ENCODE assay signal across 1 cellular context in the genomic region with DNA sequence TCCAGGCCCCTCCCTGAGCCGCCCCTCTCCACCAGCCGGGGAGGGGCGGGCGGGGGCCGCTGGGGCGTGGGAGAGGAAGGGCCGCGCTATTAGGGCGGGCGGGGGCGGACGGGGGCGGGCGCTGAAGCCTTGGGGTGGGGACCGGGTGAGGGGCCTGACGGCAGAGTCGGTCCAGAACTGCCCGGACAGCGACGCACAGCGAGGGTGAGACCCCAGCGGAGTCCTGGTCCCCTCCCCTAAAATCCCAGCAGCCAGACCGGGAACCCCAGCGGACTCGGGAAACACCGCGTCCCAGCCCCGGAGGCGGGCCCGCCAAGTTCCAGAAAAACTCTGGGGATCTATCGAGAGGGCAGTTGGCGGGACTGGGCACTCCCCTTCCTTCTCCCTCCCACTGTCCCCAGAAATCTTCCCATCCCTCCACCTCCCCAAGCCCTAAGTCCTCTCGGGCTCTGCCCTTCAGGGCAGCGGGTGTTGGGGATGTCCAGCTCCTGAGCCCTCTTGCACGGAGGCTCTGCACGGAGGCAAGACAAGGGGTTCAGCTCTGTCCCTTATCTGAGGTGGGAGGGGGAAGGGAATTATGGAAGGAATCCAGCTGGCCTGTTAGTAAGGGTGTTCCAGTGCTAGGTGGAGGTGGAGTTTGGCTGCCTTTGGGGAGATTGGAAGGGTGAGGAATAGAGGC.
A peak's percentile ranks its signal among the peaks of the same experiment; 100 is the strongest.
TF ChIP-seq lines count a peak whose summit lies in the region.

A gene with protein sequence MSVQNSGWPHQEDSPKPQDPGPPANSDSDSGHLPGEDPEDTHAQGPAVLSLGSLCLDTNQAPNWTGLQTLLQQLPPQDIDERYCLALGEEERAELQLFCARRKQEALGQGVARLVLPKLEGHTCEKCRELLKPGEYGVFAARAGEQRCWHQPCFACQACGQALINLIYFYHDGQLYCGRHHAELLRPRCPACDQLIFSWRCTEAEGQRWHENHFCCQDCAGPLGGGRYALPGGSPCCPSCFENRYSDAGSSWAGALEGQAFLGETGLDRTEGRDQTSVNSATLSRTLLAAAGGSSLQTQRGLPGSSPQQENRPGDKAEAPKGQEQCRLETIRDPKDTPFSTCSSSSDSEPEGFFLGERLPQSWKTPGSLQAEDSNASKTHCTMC (plus strand): TSS at position 160 of the 679 bp plus-strand sequence. CDS start 2,692 bp downstream, outside the sequence.

TF ChIP-seq in HepG2, 621 proteins besides CTCF, POLR2A, EP300 and RAD21 (continued from another document and continues in another):
- peak; percentile 67 for TF ChIP-seq ZNF746 (CRISPR knock-in tag; IDR thresholded peaks at IDR 0.05)
- TF ChIP-seq GZF1 (CRISPR knock-in tag; IDR thresholded peaks at IDR 0.05), result no peak
- TF ChIP-seq, protein P1, sequence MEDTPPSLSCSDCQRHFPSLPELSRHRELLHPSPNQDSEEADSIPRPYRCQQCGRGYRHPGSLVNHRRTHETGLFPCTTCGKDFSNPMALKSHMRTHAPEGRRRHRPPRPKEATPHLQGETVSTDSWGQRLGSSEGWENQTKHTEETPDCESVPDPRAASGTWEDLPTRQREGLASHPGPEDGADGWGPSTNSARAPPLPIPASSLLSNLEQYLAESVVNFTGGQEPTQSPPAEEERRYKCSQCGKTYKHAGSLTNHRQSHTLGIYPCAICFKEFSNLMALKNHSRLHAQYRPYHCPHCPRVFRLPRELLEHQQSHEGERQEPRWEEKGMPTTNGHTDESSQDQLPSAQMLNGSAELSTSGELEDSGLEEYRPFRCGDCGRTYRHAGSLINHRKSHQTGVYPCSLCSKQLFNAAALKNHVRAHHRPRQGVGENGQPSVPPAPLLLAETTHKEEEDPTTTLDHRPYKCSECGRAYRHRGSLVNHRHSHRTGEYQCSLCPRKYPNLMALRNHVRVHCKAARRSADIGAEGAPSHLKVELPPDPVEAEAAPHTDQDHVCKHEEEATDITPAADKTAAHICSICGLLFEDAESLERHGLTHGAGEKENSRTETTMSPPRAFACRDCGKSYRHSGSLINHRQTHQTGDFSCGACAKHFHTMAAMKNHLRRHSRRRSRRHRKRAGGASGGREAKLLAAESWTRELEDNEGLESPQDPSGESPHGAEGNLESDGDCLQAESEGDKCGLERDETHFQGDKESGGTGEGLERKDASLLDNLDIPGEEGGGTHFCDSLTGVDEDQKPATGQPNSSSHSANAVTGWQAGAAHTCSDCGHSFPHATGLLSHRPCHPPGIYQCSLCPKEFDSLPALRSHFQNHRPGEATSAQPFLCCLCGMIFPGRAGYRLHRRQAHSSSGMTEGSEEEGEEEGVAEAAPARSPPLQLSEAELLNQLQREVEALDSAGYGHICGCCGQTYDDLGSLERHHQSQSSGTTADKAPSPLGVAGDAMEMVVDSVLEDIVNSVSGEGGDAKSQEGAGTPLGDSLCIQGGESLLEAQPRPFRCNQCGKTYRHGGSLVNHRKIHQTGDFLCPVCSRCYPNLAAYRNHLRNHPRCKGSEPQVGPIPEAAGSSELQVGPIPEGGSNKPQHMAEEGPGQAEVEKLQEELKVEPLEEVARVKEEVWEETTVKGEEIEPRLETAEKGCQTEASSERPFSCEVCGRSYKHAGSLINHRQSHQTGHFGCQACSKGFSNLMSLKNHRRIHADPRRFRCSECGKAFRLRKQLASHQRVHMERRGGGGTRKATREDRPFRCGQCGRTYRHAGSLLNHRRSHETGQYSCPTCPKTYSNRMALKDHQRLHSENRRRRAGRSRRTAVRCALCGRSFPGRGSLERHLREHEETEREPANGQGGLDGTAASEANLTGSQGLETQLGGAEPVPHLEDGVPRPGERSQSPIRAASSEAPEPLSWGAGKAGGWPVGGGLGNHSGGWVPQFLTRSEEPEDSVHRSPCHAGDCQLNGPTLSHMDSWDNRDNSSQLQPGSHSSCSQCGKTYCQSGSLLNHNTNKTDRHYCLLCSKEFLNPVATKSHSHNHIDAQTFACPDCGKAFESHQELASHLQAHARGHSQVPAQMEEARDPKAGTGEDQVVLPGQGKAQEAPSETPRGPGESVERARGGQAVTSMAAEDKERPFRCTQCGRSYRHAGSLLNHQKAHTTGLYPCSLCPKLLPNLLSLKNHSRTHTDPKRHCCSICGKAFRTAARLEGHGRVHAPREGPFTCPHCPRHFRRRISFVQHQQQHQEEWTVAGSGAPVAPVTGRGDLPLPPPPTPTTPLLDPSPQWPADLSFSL (CRISPR knock-in tag; IDR thresholded peaks at IDR 0.05), result no peak
- 0 out of 2 replicates have a peak, but pooled peaks have one; percentile 15 for TF ChIP-seq MEIS2 (CRISPR knock-in tag; IDR thresholded peaks at IDR 0.05)
- TF ChIP-seq, protein P2, sequence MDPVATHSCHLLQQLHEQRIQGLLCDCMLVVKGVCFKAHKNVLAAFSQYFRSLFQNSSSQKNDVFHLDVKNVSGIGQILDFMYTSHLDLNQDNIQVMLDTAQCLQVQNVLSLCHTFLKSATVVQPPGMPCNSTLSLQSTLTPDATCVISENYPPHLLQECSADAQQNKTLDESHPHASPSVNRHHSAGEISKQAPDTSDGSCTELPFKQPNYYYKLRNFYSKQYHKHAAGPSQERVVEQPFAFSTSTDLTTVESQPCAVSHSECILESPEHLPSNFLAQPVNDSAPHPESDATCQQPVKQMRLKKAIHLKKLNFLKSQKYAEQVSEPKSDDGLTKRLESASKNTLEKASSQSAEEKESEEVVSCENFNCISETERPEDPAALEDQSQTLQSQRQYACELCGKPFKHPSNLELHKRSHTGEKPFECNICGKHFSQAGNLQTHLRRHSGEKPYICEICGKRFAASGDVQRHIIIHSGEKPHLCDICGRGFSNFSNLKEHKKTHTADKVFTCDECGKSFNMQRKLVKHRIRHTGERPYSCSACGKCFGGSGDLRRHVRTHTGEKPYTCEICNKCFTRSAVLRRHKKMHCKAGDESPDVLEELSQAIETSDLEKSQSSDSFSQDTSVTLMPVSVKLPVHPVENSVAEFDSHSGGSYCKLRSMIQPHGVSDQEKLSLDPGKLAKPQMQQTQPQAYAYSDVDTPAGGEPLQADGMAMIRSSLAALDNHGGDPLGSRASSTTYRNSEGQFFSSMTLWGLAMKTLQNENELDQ (CRISPR knock-in tag; IDR thresholded peaks at IDR 0.05; ENCODE audit: borderline replicate concordance), result no peak
- TF ChIP-seq ARID2 (CRISPR knock-in tag; IDR thresholded peaks at IDR 0.05; ENCODE audit: borderline replicate concordance), result 0 out of 2 replicates have a peak, but pooled peaks have one; percentile 17
- TF ChIP-seq, protein P3, sequence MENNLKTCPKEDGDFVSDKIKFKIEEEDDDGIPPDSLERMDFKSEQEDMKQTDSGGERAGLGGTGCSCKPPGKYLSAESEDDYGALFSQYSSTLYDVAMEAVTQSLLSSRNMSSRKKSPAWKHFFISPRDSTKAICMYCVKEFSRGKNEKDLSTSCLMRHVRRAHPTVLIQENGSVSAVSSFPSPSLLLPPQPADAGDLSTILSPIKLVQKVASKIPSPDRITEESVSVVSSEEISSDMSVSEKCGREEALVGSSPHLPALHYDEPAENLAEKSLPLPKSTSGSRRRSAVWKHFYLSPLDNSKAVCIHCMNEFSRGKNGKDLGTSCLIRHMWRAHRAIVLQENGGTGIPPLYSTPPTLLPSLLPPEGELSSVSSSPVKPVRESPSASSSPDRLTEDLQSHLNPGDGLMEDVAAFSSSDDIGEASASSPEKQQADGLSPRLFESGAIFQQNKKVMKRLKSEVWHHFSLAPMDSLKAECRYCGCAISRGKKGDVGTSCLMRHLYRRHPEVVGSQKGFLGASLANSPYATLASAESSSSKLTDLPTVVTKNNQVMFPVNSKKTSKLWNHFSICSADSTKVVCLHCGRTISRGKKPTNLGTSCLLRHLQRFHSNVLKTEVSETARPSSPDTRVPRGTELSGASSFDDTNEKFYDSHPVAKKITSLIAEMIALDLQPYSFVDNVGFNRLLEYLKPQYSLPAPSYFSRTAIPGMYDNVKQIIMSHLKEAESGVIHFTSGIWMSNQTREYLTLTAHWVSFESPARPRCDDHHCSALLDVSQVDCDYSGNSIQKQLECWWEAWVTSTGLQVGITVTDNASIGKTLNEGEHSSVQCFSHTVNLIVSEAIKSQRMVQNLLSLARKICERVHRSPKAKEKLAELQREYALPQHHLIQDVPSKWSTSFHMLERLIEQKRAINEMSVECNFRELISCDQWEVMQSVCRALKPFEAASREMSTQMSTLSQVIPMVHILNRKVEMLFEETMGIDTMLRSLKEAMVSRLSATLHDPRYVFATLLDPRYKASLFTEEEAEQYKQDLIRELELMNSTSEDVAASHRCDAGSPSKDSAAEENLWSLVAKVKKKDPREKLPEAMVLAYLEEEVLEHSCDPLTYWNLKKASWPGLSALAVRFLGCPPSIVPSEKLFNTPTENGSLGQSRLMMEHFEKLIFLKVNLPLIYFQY (CRISPR knock-in tag; IDR thresholded peaks at IDR 0.05; ENCODE audit: borderline replicate concordance), result no peak
- TF ChIP-seq GABPB1 (CRISPR knock-in tag; IDR thresholded peaks at IDR 0.05), result 0 out of 2 replicates have a peak, but pooled peaks have one; percentile 4
- TF ChIP-seq, protein P4, sequence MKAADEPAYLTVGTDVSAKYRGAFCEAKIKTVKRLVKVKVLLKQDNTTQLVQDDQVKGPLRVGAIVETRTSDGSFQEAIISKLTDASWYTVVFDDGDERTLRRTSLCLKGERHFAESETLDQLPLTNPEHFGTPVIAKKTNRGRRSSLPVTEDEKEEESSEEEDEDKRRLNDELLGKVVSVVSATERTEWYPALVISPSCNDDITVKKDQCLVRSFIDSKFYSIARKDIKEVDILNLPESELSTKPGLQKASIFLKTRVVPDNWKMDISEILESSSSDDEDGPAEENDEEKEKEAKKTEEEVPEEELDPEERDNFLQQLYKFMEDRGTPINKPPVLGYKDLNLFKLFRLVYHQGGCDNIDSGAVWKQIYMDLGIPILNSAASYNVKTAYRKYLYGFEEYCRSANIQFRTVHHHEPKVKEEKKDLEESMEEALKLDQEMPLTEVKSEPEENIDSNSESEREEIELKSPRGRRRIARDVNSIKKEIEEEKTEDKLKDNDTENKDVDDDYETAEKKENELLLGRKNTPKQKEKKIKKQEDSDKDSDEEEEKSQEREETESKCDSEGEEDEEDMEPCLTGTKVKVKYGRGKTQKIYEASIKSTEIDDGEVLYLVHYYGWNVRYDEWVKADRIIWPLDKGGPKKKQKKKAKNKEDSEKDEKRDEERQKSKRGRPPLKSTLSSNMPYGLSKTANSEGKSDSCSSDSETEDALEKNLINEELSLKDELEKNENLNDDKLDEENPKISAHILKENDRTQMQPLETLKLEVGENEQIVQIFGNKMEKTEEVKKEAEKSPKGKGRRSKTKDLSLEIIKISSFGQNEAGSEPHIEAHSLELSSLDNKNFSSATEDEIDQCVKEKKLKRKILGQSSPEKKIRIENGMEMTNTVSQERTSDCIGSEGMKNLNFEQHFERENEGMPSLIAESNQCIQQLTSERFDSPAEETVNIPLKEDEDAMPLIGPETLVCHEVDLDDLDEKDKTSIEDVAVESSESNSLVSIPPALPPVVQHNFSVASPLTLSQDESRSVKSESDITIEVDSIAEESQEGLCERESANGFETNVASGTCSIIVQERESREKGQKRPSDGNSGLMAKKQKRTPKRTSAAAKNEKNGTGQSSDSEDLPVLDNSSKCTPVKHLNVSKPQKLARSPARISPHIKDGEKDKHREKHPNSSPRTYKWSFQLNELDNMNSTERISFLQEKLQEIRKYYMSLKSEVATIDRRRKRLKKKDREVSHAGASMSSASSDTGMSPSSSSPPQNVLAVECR (CRISPR knock-in tag; IDR thresholded peaks at IDR 0.05; ENCODE audit: borderline replicate concordance), result no peak
- TF ChIP-seq, protein P5, sequence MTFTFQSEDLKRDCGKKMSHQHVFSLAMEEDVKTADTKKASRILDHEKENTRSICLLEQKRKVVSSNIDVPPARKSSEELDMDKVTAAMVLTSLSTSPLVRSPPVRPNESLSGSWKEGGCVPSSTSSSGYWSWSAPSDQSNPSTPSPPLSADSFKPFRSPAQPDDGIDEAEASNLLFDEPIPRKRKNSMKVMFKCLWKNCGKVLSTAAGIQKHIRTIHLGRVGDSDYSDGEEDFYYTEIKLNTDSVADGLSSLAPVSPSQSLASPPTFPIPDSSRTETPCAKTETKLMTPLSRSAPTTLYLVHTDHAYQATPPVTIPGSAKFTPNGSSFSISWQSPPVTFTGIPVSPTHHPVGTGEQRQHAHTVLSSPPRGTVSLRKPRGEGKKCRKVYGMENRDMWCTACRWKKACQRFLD (CRISPR knock-in tag; IDR thresholded peaks at IDR 0.05; ENCODE audit: borderline replicate concordance), result no peak
- TF ChIP-seq ZMAT3 (CRISPR knock-in tag; conservative IDR thresholded peaks at IDR 0.05), result 0 out of 2 replicates have a peak, but pooled peaks have one; percentile 61
- no peak for TF ChIP-seq ZFP1 (CRISPR knock-in tag; IDR thresholded peaks at IDR 0.05)
- TF ChIP-seq, protein P6, sequence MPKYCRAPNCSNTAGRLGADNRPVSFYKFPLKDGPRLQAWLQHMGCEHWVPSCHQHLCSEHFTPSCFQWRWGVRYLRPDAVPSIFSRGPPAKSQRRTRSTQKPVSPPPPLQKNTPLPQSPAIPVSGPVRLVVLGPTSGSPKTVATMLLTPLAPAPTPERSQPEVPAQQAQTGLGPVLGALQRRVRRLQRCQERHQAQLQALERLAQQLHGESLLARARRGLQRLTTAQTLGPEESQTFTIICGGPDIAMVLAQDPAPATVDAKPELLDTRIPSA (CRISPR knock-in tag; IDR thresholded peaks at IDR 0.05; ENCODE audit: borderline replicate concordance), result 0 out of 2 replicates have a peak, but pooled peaks have one; percentile 32
- TF ChIP-seq, protein P7, sequence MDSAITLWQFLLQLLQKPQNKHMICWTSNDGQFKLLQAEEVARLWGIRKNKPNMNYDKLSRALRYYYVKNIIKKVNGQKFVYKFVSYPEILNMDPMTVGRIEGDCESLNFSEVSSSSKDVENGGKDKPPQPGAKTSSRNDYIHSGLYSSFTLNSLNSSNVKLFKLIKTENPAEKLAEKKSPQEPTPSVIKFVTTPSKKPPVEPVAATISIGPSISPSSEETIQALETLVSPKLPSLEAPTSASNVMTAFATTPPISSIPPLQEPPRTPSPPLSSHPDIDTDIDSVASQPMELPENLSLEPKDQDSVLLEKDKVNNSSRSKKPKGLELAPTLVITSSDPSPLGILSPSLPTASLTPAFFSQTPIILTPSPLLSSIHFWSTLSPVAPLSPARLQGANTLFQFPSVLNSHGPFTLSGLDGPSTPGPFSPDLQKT (CRISPR knock-in tag; IDR thresholded peaks at IDR 0.05; ENCODE audit: borderline replicate concordance), result no peak
- no peak for TF ChIP-seq ZZZ3 (CRISPR knock-in tag; IDR thresholded peaks at IDR 0.05; ENCODE audit: borderline replicate concordance)
- no peak for TF ChIP-seq FOSL1 (CRISPR knock-in tag; IDR thresholded peaks at IDR 0.05; ENCODE audit: borderline replicate concordance)
- no peak for TF ChIP-seq STAT5B (CRISPR knock-in tag; IDR thresholded peaks at IDR 0.05)
- TF ChIP-seq ZNF879 (CRISPR knock-in tag; IDR thresholded peaks at IDR 0.05), result 0 out of 2 replicates have a peak, but pooled peaks have one; percentile 47
- TF ChIP-seq SMAD9 (CRISPR knock-in tag; IDR thresholded peaks at IDR 0.05), result no peak
- no peak for TF ChIP-seq ZNF761 (CRISPR knock-in tag; conservative IDR thresholded peaks at IDR 0.05)
